ENCODE assay signal across 19 cellular contexts in the genomic region with DNA sequence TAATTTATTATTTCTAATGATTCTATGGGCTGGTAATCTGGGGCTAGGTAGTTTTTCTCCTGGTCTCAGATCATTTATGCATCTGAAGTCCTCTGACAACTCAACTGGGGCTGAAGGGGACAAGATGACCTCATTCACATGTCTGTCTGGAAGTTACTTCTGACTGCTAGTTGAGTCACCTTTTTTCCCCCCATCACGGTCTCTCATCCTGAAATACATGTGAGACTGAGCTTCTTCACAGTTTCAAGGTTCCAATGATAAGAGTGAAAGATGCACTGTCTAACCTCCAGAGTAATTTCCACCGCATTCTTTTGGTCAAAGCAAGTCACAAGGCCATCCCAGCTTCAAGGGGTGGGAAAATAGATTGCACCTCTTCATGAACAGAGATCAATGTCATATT.
DNase-seq lines count a peak whose midpoint lies in the region; ATAC-seq, FAIRE-seq and TF ChIP-seq lines count a peak whose summit lies in the region.
"Had no signal": no experiment of that assay in that cellular context is flagged by ENCODE, and none has a peak within 500 bp of the region (broad histone marks: within the 10 kb centered on the region; RNA-seq: fewer than 3 reads in every experiment).

No MANE protein-coding gene starts in this region.

- peaks cover 13% of the 10 kb centered on the region for H3K27me3 Mint-ChIP-seq in activated naive CD8-positive, alpha-beta T cell treated with anti-CD3 and anti-CD28 coated beads, Interleukin-2, amount 50 U/mL, for 24 hours
- H3K27me3 Mint-ChIP-seq in activated naive CD8-positive, alpha-beta T cell treated with anti-CD3 and anti-CD28 coated beads for 36 hours, result peaks cover 8% of the 10 kb centered on the region
- H3K27me3 Mint-ChIP-seq: CD4-positive, alpha-beta memory T cell had no signal

- peak; percentile 75 for ATAC-seq in activated naive CD8-positive, alpha-beta T cell treated with anti-CD3 and anti-CD28 coated beads, Interleukin-2, amount 50 U/mL, for 24 hours
- no peak for ATAC-seq in HG03432 (IDR thresholded peaks at IDR 0.05; ENCODE audit: unreplicated experiment)
- ATAC-seq in GM21423 (IDR thresholded peaks at IDR 0.05; ENCODE audit: unreplicated experiment), result no peak
- ATAC-seq: body of pancreas, right lobe of liver had no signal

- TF ChIP-seq RAD21 in H1 (IDR thresholded peaks at IDR 0.05 in 1 of 2, conservative IDR thresholded peaks at IDR 0.05 in 1 of 2; ENCODE audit: low read depth in 2 of 2, low read length in 2 of 2), result no peak

- WGBS in H1 (ENCODE audit: extremely low coverage in 1 of 2, insufficient coverage in 1 of 2, insufficient read length in 1 of 2, insufficient replicate concordance in 2 of 2, low coverage in 1 of 2, low lambda C conversion rate in 2 of 2, missing lambda C conversion rate in 1 of 2), 2 experiments, result 88% methylated on average over 2 of the region's 2 CpGs; no CpG with 5 or more reads in 1 of the 2 experiments

- no peaks in the 10 kb centered on the region for H3K79me1 ChIP-seq in H1 (ENCODE audit: low read depth, low read length)

- no peak overlapping the region for H3K4me3 Mint-ChIP-seq in activated naive CD8-positive, alpha-beta T cell treated with anti-CD3 and anti-CD28 coated beads, Interleukin-2, amount 50 U/mL, for 24 hours
- no peak overlapping the region for H3K4me3 Mint-ChIP-seq in activated naive CD8-positive, alpha-beta T cell treated with anti-CD3 and anti-CD28 coated beads for 36 hours
- H3K4me3 Mint-ChIP-seq: CD4-positive, alpha-beta memory T cell; HFFc6; T-helper 1 cell treated with Interleukin-12 subunit alpha and Interleukin-12 subunit beta and Interleukin-4 antibody, amounts not matched to agents 30 μg/mL and 1 μg/mL, for 36 hours had no signal

- no peaks in the 10 kb centered on the region for H3K27me3 ChIP-seq in H1 (replicated peaks in 1 of 4; ENCODE audit: control insufficient read depth in 3 of 4, extremely low read depth in 1 of 4, insufficient read depth in 3 of 4, low read length in 3 of 4)
- H3K27me3 ChIP-seq: body of pancreas, right lobe of liver, SJCRH30, vagina had no signal

- POLR2A ChIA-PET in H1 (lab: Charles Lee; ENCODE audit: partially characterized antibody), result no interaction called here

- no peak for TF ChIP-seq CTCF in H1 (IDR thresholded peaks at IDR 0.05; ENCODE audit: control extremely low read depth in 1 of 3, insufficient read depth in 1 of 3, low read depth in 1 of 3, low read length in 3 of 3)

- no peak overlapping the region for H3K9ac ChIP-seq in H1 (replicated peaks in 1 of 4; ENCODE audit: extremely low read depth in 1 of 4, low read depth in 3 of 4, low read length in 3 of 4)

- no peaks in the 10 kb centered on the region for H3K4me1 ChIP-seq in H1 (replicated peaks in 1 of 4; ENCODE audit: control insufficient read depth in 3 of 4, insufficient read depth in 4 of 4, low read length in 3 of 4)
- H3K4me1 ChIP-seq: body of pancreas, right lobe of liver, SJCRH30, vagina had no signal

- H3K9me3 Mint-ChIP-seq in activated naive CD8-positive, alpha-beta T cell treated with anti-CD3 and anti-CD28 coated beads, Interleukin-2, amount 50 U/mL, for 24 hours, result no peaks in the 10 kb centered on the region
- no peaks in the 10 kb centered on the region for H3K9me3 Mint-ChIP-seq in activated naive CD8-positive, alpha-beta T cell treated with anti-CD3 and anti-CD28 coated beads for 36 hours
- H3K9me3 Mint-ChIP-seq: HFFc6; T-helper 1 cell treated with Interleukin-12 subunit alpha and Interleukin-12 subunit beta and Interleukin-4 antibody, amounts not matched to agents 30 μg/mL and 1 μg/mL, for 36 hours had no signal

- H3K27ac ChIP-seq in H1 (ENCODE audit: low read depth, low read length), result no peak overlapping the region
- H3K27ac ChIP-seq: body of pancreas, right lobe of liver, SJCRH30, vagina had no signal

- peak; percentile 69 for FAIRE-seq in H1 (lab: Jason Lieb, UNC)
- FAIRE-seq: endothelial cell of umbilical vein had no signal

- no peak overlapping the region for H2BK20ac ChIP-seq in H1 (ENCODE audit: low read length)

- DNase-seq in activated naive CD8-positive, alpha-beta T cell treated with anti-CD3 and anti-CD28 coated beads, Interleukin-2, amount 50 U/mL, for 24 hours, result no peak
- DNase-seq in activated naive CD8-positive, alpha-beta T cell treated with anti-CD3 and anti-CD28 coated beads for 36 hours, result no peak
- DNase-seq in HS-5 (ENCODE audit: low read depth) (peak; percentile 36), H1 (ENCODE audit: low read depth in 1 of 2, low spot score in 2 of 2) (no peak), skeletal muscle cell (ENCODE audit: low read depth) (peak; percentile 15), NAMALWA (ENCODE audit: low spot score) (no peak)
- DNase-seq: body of pancreas; CD4-positive, alpha-beta memory T cell; cortex of kidney; HFFc6; NCI-H526 treated with DMSO at 0.1 percent for 48 hours; right lobe of liver; SJCRH30; stimulated activated CD4-positive, alpha-beta T cell treated with anti-CD3 and anti-CD28 coated beads, Interleukin-4, amount 100 ng/mL, for 1 hour had no signal

- CTCF ChIA-PET in H1 (lab: Charles Lee; ENCODE audit: partially characterized antibody), result no interaction called here

- H2BK120ac ChIP-seq in H1 (replicated peaks; ENCODE audit: low read depth, low read length), result no peak overlapping the region

- no peak overlapping the region for H3K4me2 ChIP-seq in H1 (ENCODE audit: insufficient read depth in 1 of 2, low read depth in 2 of 2, low read length in 2 of 2)

- no peaks in the 10 kb centered on the region for H3K9me3 ChIP-seq in H1 (ENCODE audit: insufficient read depth in 2 of 2, low read depth in 1 of 2, low read length in 1 of 2)
- H3K9me3 ChIP-seq: body of pancreas, right lobe of liver, SJCRH30, vagina had no signal

- no peak overlapping the region for H3K14ac ChIP-seq in H1 (ENCODE audit: insufficient read length)

- no peak overlapping the region for H4K91ac ChIP-seq in H1 (replicated peaks; ENCODE audit: insufficient read length, low read length)

- no peak overlapping the region for H4K8ac ChIP-seq in H1 (ENCODE audit: extremely low read depth, insufficient read depth, low read length)

- no peak for TF ChIP-seq POLR2A in H1 (IDR thresholded peaks at IDR 0.05; ENCODE audit: control extremely low read depth in 1 of 2, low read depth in 2 of 2, low read length in 2 of 2)

- H3K23me2 ChIP-seq in H1 (ENCODE audit: low read depth, low read length), result no peaks in the 10 kb centered on the region

- no peak overlapping the region for H2AFZ ChIP-seq in H1 (ENCODE audit: low read length)

- H3K4me3 ChIP-seq in H1 (ENCODE audit: extremely low read depth in 1 of 4, insufficient read depth in 2 of 4, low read depth in 3 of 4, low read length in 4 of 4) (no peak overlapping the region), skeletal muscle cell (ENCODE audit: low read depth, low read length) (no peak overlapping the region)
- H3K4me3 ChIP-seq: body of pancreas, right lobe of liver, SJCRH30, vagina had no signal

- no peak overlapping the region for H2BK5ac ChIP-seq in H1 (ENCODE audit: low read depth, low read length)

- H4K5ac ChIP-seq in H1 (ENCODE audit: insufficient read length, low read depth, low read length), result no peak overlapping the region

- H3K36me3 ChIP-seq in H1 (ENCODE audit: control insufficient read depth in 2 of 4, insufficient read depth in 4 of 4, low read length in 3 of 4), result no peaks in the 10 kb centered on the region
- H3K36me3 ChIP-seq: right lobe of liver, SJCRH30, vagina had no signal

- no peak overlapping the region for H3K23ac ChIP-seq in H1 (ENCODE audit: insufficient read length)

- TF ChIP-seq EP300 in H1 (IDR thresholded peaks at IDR 0.05; ENCODE audit: borderline replicate concordance in 1 of 2, low read depth in 2 of 2, low read length in 2 of 2), result no peak

- H3K56ac ChIP-seq in H1 (replicated peaks; ENCODE audit: insufficient read length, low read depth, low read length), result no peak overlapping the region

- no peaks in the 10 kb centered on the region for H3K79me2 ChIP-seq in H1 (ENCODE audit: control insufficient read depth in 1 of 2, insufficient read depth in 2 of 2, low read length in 2 of 2)

- H3K18ac ChIP-seq in H1 (ENCODE audit: extremely low read depth, low read length), result no peak overlapping the region

- H2BK15ac ChIP-seq in H1 (ENCODE audit: low read length), result no peak overlapping the region

- no peaks in the 10 kb centered on the region for H4K20me1 ChIP-seq in H1 (replicated peaks in 1 of 2; ENCODE audit: control insufficient read depth in 1 of 2, insufficient read depth in 2 of 2, low read length in 2 of 2)

- H3K27ac Mint-ChIP-seq in activated naive CD8-positive, alpha-beta T cell treated with anti-CD3 and anti-CD28 coated beads, Interleukin-2, amount 50 U/mL, for 24 hours, result no peak overlapping the region
- no peak overlapping the region for H3K27ac Mint-ChIP-seq in activated naive CD8-positive, alpha-beta T cell treated with anti-CD3 and anti-CD28 coated beads for 36 hours
- H3K27ac Mint-ChIP-seq: CD4-positive, alpha-beta memory T cell; HFFc6; T-helper 1 cell treated with Interleukin-12 subunit alpha and Interleukin-12 subunit beta and Interleukin-4 antibody, amounts not matched to agents 30 μg/mL and 1 μg/mL, for 36 hours had no signal

- H2BK12ac ChIP-seq in H1 (ENCODE audit: low read depth, low read length), result no peak overlapping the region

- H2AK5ac ChIP-seq in H1 (ENCODE audit: low read depth, low read length), result no peak overlapping the region

- peaks cover 4% of the 10 kb centered on the region for H3K4me1 Mint-ChIP-seq in activated naive CD8-positive, alpha-beta T cell treated with anti-CD3 and anti-CD28 coated beads, Interleukin-2, amount 50 U/mL, for 24 hours
- peaks cover 2% of the 10 kb centered on the region for H3K4me1 Mint-ChIP-seq in activated naive CD8-positive, alpha-beta T cell treated with anti-CD3 and anti-CD28 coated beads for 36 hours
- H3K4me1 Mint-ChIP-seq: CD4-positive, alpha-beta memory T cell had no signal

- H3K36me3 Mint-ChIP-seq in activated naive CD8-positive, alpha-beta T cell treated with anti-CD3 and anti-CD28 coated beads, Interleukin-2, amount 50 U/mL, for 24 hours (ENCODE audit: low read depth), result no peaks in the 10 kb centered on the region
- H3K36me3 Mint-ChIP-seq in activated naive CD8-positive, alpha-beta T cell treated with anti-CD3 and anti-CD28 coated beads for 36 hours, result no peaks in the 10 kb centered on the region
- H3K36me3 Mint-ChIP-seq: CD4-positive, alpha-beta memory T cell had no signal

- H3K4ac ChIP-seq in H1 (replicated peaks; ENCODE audit: insufficient read length, low read depth, low read length), result no peak overlapping the region

TF ChIP-seq in H1, 55 proteins besides CTCF, POLR2A, EP300 and RAD21 (continues in another document):
- no peak for TF ChIP-seq KDM4A (IDR thresholded peaks at IDR 0.05; ENCODE audit: low read depth, low read length, severe bottlenecking)

Comparison
In these comparisons a context has a peak if more than half of its experiments do, and no peak if none do; other contexts are left out.
1. DNase-seq: peak in HS-5 (single experiment) and skeletal muscle cell (single experiment); none in activated naive CD8-positive, alpha-beta T cell treated with anti-CD3 and anti-CD28 coated beads, Interleukin-2, amount 50 U/mL, for 24 hours (single experiment), activated naive CD8-positive, alpha-beta T cell treated with anti-CD3 and anti-CD28 coated beads for 36 hours (single experiment), H1 (0 of 2) and NAMALWA (single experiment).